In genomic region chr15:75650908-75651809, GRCh38 we compare ENCODE assay signal across 1 cellular context.
A peak's percentile ranks its signal among the peaks of the same experiment; 100 is the strongest.
TF ChIP-seq lines count a peak whose summit lies in the region.

No MANE protein-coding gene starts in this region.

TF ChIP-seq in HepG2, 621 proteins besides CTCF, POLR2A, EP300 and RAD21 (continued from another document and continues in another):
- 0 out of 2 replicates have a peak, but pooled peaks have one; percentile 29 for TF ChIP-seq KLF6 (CRISPR knock-in tag; IDR thresholded peaks at IDR 0.05)
- TF ChIP-seq ZNF160 (CRISPR knock-in tag; IDR thresholded peaks at IDR 0.05): peak; percentile 34; the same call in 1 of the 2 replicates
- TF ChIP-seq KDM2A (CRISPR knock-in tag; IDR thresholded peaks at IDR 0.05; ENCODE audit: borderline replicate concordance, low read depth): peak; percentile 65; the same call in 1 of the 2 replicates
- no peak for TF ChIP-seq E2F1 (CRISPR knock-in tag; IDR thresholded peaks at IDR 0.05)
- TF ChIP-seq ZBTB20 (CRISPR knock-in tag; IDR thresholded peaks at IDR 0.05; ENCODE audit: borderline replicate concordance, low read depth): peak; percentile 52; the same call in 1 of the 2 replicates
- TF ChIP-seq RELA (CRISPR knock-in tag; IDR thresholded peaks at IDR 0.05): no peak
- TF ChIP-seq KAT7 (CRISPR knock-in tag; IDR thresholded peaks at IDR 0.05; ENCODE audit: borderline replicate concordance): no peak
- peak; percentile 62; the same call in 1 of the 2 replicates for TF ChIP-seq ZZZ3 (CRISPR knock-in tag; IDR thresholded peaks at IDR 0.05; ENCODE audit: borderline replicate concordance)
- TF ChIP-seq JUND (CRISPR knock-in tag; IDR thresholded peaks at IDR 0.05): peak; percentile 98
- TF ChIP-seq SALL1 (CRISPR knock-in tag; IDR thresholded peaks at IDR 0.05): peak; percentile 77; the same call in 1 of the 2 replicates
- TF ChIP-seq TBX2 (CRISPR knock-in tag; IDR thresholded peaks at IDR 0.05; ENCODE audit: borderline replicate concordance): peak; percentile 65; the same call in 1 of the 2 replicates
- 0 out of 2 replicates have a peak, but pooled peaks have one; percentile 36 for TF ChIP-seq ZNF605 (CRISPR knock-in tag; IDR thresholded peaks at IDR 0.05)
- peak; percentile 41; the same call in 1 of the 2 replicates for TF ChIP-seq ZBED4 (CRISPR knock-in tag; IDR thresholded peaks at IDR 0.05; ENCODE audit: borderline replicate concordance)
- TF ChIP-seq MED13 (CRISPR knock-in tag; IDR thresholded peaks at IDR 0.05): no peak
- TF ChIP-seq SP5 (CRISPR knock-in tag; IDR thresholded peaks at IDR 0.05; ENCODE audit: borderline replicate concordance, low read depth): 0 out of 2 replicates have a peak, but pooled peaks have one; percentile 12
- peak; percentile 57; the same call in 1 of the 2 replicates for TF ChIP-seq UBTF (CRISPR knock-in tag; IDR thresholded peaks at IDR 0.05)
- peak; percentile 59; the same call in 1 of the 2 replicates for TF ChIP-seq KDM3A (CRISPR knock-in tag; IDR thresholded peaks at IDR 0.05; ENCODE audit: low read depth)
- peak; percentile 69 to 82 for TF ChIP-seq NR2F1 (CRISPR knock-in tag; IDR thresholded peaks at IDR 0.05)
- no peak for TF ChIP-seq ATF7 (IDR thresholded peaks at IDR 0.05)
- peak; percentile 79; the same call in 1 of the 2 replicates for TF ChIP-seq ATF7 (CRISPR knock-in tag; IDR thresholded peaks at IDR 0.05)
- TF ChIP-seq ZNF274 (CRISPR knock-in tag; IDR thresholded peaks at IDR 0.05): peak; percentile 67; the same call in 1 of the 2 replicates
- 0 out of 2 replicates have a peak, but pooled peaks have one; percentile 35 for TF ChIP-seq MTA1 (CRISPR knock-in tag; IDR thresholded peaks at IDR 0.05; ENCODE audit: borderline replicate concordance)
- TF ChIP-seq ERF (CRISPR knock-in tag; IDR thresholded peaks at IDR 0.05): peak; percentile 55; the same call in 1 of the 2 replicates
- TF ChIP-seq ZBTB21 (CRISPR knock-in tag; IDR thresholded peaks at IDR 0.05): no peak
- TF ChIP-seq MATR3 (CRISPR knock-in tag; IDR thresholded peaks at IDR 0.05): no peak
- peak; percentile 96 for TF ChIP-seq RARA (CRISPR knock-in tag; IDR thresholded peaks at IDR 0.05)
- peak; percentile 98 for TF ChIP-seq RXRB (CRISPR knock-in tag; IDR thresholded peaks at IDR 0.05; ENCODE audit: borderline replicate concordance)
- TF ChIP-seq SPEN (CRISPR knock-in tag; IDR thresholded peaks at IDR 0.05; ENCODE audit: low read depth): peak; percentile 78
- TF ChIP-seq ZNF687 (CRISPR knock-in tag; IDR thresholded peaks at IDR 0.05): peak; percentile 96
- peak; percentile 25 to 64; a peak in 1 of 4 replicates for TF ChIP-seq HMGXB4 (CRISPR knock-in tag; IDR thresholded peaks at IDR 0.05; ENCODE audit: borderline replicate concordance in 1 of 2, low read depth in 1 of 2)
- TF ChIP-seq ZNF317 (CRISPR knock-in tag; IDR thresholded peaks at IDR 0.05): no peak; the same call in 1 of the 2 replicates
- peak; percentile 90 for TF ChIP-seq PAXIP1 (CRISPR knock-in tag; conservative IDR thresholded peaks at IDR 0.05)
- TF ChIP-seq ZNF546 (CRISPR knock-in tag; conservative IDR thresholded peaks at IDR 0.05): no peak
- TF ChIP-seq ZNF639 (CRISPR knock-in tag; conservative IDR thresholded peaks at IDR 0.05): peak; percentile 60; the same call in 1 of the 2 replicates
- no peak for TF ChIP-seq KMT2B (CRISPR knock-in tag; IDR thresholded peaks at IDR 0.05)
- no peak for TF ChIP-seq ZKSCAN1 (IDR thresholded peaks at IDR 0.05; ENCODE audit: low read length)
- no peak for TF ChIP-seq ZNF17 (CRISPR knock-in tag; IDR thresholded peaks at IDR 0.05)
- 0 out of 2 replicates have a peak, but pooled peaks have one; percentile 39 for TF ChIP-seq MAF1 (CRISPR knock-in tag; IDR thresholded peaks at IDR 0.05; ENCODE audit: borderline replicate concordance)
- TF ChIP-seq ZNF691 (CRISPR knock-in tag; IDR thresholded peaks at IDR 0.05; ENCODE audit: borderline replicate concordance, low read depth): peak; percentile 89; the same call in 1 of the 2 replicates
- peak; percentile 35 for TF ChIP-seq SKI (IDR thresholded peaks at IDR 0.05; ENCODE audit: partially characterized antibody)
- peak; percentile 99 for TF ChIP-seq FOSL2 (CRISPR knock-in tag; IDR thresholded peaks at IDR 0.05)
